10 cellular contexts compared by ENCODE assay signal in genomic region chr17:57534863-57535651, GRCh38.
DNase-seq lines count a peak whose midpoint lies in the region; ATAC-seq and TF ChIP-seq lines count a peak whose summit lies in the region.
"Had no signal": no experiment of that assay in that cellular context is flagged by ENCODE, and none has a peak within 500 bp of the region (broad histone marks: within the 10 kb centered on the region; RNA-seq: fewer than 3 reads in every experiment).

No MANE protein-coding gene starts in this region.

- no peaks in the 10 kb centered on the region for H3K27me3 ChIP-seq in gastrocnemius medialis

- H3K4me1 ChIP-seq in gastrocnemius medialis = peaks cover 17 to 18% of the 10 kb centered on the region in 2 donors

- H3K9me3 ChIP-seq in gastrocnemius medialis = no peaks in the 10 kb centered on the region

- in situ Hi-C loops in T47D (cut with HindIII; ENCODE audit: low pct_unique_long_range_greater_than_20kb, low sequenced_read_pairs) = no loop called here
- in situ Hi-C loops in gastrocnemius medialis (cut with MboI; ENCODE audit: low sequenced_read_pairs in 4 of 4) = no loop called here

- ATAC-seq in gastrocnemius medialis = peak; percentile 17 to 18
- ATAC-seq in GM21515 (IDR thresholded peaks at IDR 0.05; ENCODE audit: unreplicated experiment) = no peak

- intact Hi-C loops in gastrocnemius medialis (cut with DNase I; ENCODE audit: low total_unique reads) = no loop called here

- H3K27ac ChIP-seq in gastrocnemius medialis = no peak overlapping the region

- no peak overlapping the region for H3K4me3 ChIP-seq in gastrocnemius medialis

- TF ChIP-seq POLR2A in gastrocnemius medialis (IDR thresholded peaks at IDR 0.05) = no peak

- DNase-seq in NCI-H1417 (lab: John Stamatoyannopoulos, UW) = peak; percentile 21 to 91 (median 64)
- no peak for DNase-seq in NCI-H1417 treated with DMSO at 0.1 percent for 48 hours (lab: John Stamatoyannopoulos, UW)
- peak; percentile 83 for DNase-seq in NCI-H2196 (lab: John Stamatoyannopoulos, UW; ENCODE audit: unreplicated experiment)
- peak; percentile 31 to 69 for DNase-seq in T47D (ENCODE audit: low read depth in 1 of 2, low spot score in 1 of 2)
- peak in 1 of 2 donors; percentile 35 for DNase-seq in gastrocnemius medialis
- DNase-seq in foreskin melanocyte = no peak
- DNase-seq in activated CD8-positive, alpha-beta memory T cell treated with anti-CD3 and anti-CD28 coated beads, Interleukin-2, amount 50 U/mL, for 48 hours = no peak
- DNase-seq: activated naive CD8-positive, alpha-beta T cell treated with anti-CD3 and anti-CD28 coated beads, Interleukin-2, amount 10 ng/mL, durations not matched to agents 7 days and 5 days; stimulated activated CD4-positive, alpha-beta T cell treated with anti-CD3 and anti-CD28 coated beads, Interleukin-4, amount 100 ng/mL, for 4 hours had no signal

- TF ChIP-seq CTCF in gastrocnemius medialis (IDR thresholded peaks at IDR 0.05 in 4 of 5, conservative IDR thresholded peaks at IDR 0.05 in 1 of 5) = no peak

- H3K36me3 ChIP-seq in gastrocnemius medialis = no peaks in the 10 kb centered on the region

Comparison
In these comparisons a context has a peak if more than half of its experiments do, and no peak if none do; other contexts are left out.
1. DNase-seq: peak in NCI-H1417 (3 of 3), NCI-H2196 (single experiment) and T47D (2 of 2); none in NCI-H1417 treated with DMSO at 0.1 percent for 48 hours (single experiment), foreskin melanocyte (single experiment) and activated CD8-positive, alpha-beta memory T cell treated with anti-CD3 and anti-CD28 coated beads, Interleukin-2, amount 50 U/mL, for 48 hours (single experiment).